23 cellular contexts compared by ENCODE assay signal in genomic region chr9:101191723-101192122, GRCh38.
"Had no signal": no experiment of that assay in that cellular context is flagged by ENCODE, and none has a peak within 500 bp of the region (broad histone marks: within the 10 kb centered on the region; RNA-seq: fewer than 3 reads in every experiment).

No MANE protein-coding gene starts in this region.

- H3K4me3 ChIP-seq: colonic mucosa, coronary artery, dorsolateral prefrontal cortex, esophagus muscularis mucosa, esophagus squamous epithelium, gastrocnemius medialis, gastroesophageal sphincter, heart left ventricle, heart right ventricle had no signal

- H3K27ac ChIP-seq: colonic mucosa, coronary artery, dorsolateral prefrontal cortex, epithelial cell of prostate, esophagus muscularis mucosa, esophagus squamous epithelium, foreskin keratinocyte, gastrocnemius medialis, gastroesophageal sphincter, heart left ventricle, heart right ventricle had no signal

- H3K36me3 ChIP-seq: colonic mucosa, esophagus muscularis mucosa, esophagus squamous epithelium, gastrocnemius medialis, gastroesophageal sphincter, heart left ventricle, heart right ventricle had no signal

- H3K27me3 ChIP-seq: colonic mucosa, esophagus muscularis mucosa, esophagus squamous epithelium, foreskin keratinocyte, gastrocnemius medialis, gastroesophageal sphincter, heart left ventricle, heart right ventricle had no signal

- DNase-seq: colonic mucosa; cortex of kidney; dermis blood vessel endothelial cell; dorsolateral prefrontal cortex; effector CD4-positive, alpha-beta T cell; effector CD8-positive, alpha-beta T cell; effector memory CD4-positive, alpha-beta T cell; effector memory CD8-positive, alpha-beta T cell; endodermal cell; erythroblast; esophagus squamous epithelium; foreskin fibroblast; foreskin keratinocyte; foreskin melanocyte; gastrocnemius medialis; glutamatergic neuron; head of caudate nucleus; heart left ventricle; heart right ventricle had no signal

- H3K9me3 ChIP-seq: colonic mucosa, esophagus muscularis mucosa, esophagus squamous epithelium, gastrocnemius medialis, gastroesophageal sphincter, heart left ventricle, heart right ventricle had no signal
